Comparison of ENCODE assay signal across 1 cellular context in the genomic region with DNA sequence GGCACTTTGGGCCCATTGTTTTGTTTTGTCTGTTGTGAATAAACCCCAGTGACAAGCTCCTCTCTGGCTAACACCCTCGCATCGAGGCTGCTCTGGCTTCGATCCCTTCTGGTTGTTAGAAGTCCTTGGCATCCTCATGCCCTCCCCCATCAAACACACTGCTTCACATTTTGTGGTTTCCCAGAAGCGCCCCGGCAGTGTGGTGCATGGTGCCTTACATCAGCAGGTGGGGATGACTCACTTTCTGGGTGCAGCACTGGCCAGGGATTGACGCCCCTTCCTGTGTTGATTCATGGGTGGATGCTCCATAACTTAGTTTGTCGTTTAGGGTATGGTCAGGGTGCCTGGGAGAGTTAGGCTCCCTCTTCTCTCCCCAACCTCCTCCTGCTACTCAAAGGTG.
TF ChIP-seq lines count a peak whose summit lies in the region.

No MANE protein-coding gene starts in this region.

TF ChIP-seq in GM12878, 131 proteins besides CTCF, POLR2A, EP300 and RAD21 (continued from another document):
- TF ChIP-seq, protein P1, sequence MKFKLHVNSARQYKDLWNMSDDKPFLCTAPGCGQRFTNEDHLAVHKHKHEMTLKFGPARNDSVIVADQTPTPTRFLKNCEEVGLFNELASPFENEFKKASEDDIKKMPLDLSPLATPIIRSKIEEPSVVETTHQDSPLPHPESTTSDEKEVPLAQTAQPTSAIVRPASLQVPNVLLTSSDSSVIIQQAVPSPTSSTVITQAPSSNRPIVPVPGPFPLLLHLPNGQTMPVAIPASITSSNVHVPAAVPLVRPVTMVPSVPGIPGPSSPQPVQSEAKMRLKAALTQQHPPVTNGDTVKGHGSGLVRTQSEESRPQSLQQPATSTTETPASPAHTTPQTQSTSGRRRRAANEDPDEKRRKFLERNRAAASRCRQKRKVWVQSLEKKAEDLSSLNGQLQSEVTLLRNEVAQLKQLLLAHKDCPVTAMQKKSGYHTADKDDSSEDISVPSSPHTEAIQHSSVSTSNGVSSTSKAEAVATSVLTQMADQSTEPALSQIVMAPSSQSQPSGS (IDR thresholded peaks at IDR 0.05; ENCODE audit: low read length): no peak
- TF ChIP-seq DPF2 (IDR thresholded peaks at IDR 0.05): no peak
- no peak for TF ChIP-seq TAF1 (IDR thresholded peaks at IDR 0.05; ENCODE audit: borderline replicate concordance, low read depth, low read length)
- TF ChIP-seq, protein P2, sequence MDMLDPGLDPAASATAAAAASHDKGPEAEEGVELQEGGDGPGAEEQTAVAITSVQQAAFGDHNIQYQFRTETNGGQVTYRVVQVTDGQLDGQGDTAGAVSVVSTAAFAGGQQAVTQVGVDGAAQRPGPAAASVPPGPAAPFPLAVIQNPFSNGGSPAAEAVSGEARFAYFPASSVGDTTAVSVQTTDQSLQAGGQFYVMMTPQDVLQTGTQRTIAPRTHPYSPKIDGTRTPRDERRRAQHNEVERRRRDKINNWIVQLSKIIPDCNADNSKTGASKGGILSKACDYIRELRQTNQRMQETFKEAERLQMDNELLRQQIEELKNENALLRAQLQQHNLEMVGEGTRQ (IDR thresholded peaks at IDR 0.05; ENCODE audit: borderline replicate concordance, low read depth, low read length): no peak
- no peak for TF ChIP-seq CHD1 (IDR thresholded peaks at IDR 0.05; ENCODE audit: low read depth, low read length)
- TF ChIP-seq ZSCAN29 (IDR thresholded peaks at IDR 0.05): no peak
- TF ChIP-seq BRCA1 (IDR thresholded peaks at IDR 0.05; ENCODE audit: low read depth, low read length): no peak
- TF ChIP-seq, protein P3, sequence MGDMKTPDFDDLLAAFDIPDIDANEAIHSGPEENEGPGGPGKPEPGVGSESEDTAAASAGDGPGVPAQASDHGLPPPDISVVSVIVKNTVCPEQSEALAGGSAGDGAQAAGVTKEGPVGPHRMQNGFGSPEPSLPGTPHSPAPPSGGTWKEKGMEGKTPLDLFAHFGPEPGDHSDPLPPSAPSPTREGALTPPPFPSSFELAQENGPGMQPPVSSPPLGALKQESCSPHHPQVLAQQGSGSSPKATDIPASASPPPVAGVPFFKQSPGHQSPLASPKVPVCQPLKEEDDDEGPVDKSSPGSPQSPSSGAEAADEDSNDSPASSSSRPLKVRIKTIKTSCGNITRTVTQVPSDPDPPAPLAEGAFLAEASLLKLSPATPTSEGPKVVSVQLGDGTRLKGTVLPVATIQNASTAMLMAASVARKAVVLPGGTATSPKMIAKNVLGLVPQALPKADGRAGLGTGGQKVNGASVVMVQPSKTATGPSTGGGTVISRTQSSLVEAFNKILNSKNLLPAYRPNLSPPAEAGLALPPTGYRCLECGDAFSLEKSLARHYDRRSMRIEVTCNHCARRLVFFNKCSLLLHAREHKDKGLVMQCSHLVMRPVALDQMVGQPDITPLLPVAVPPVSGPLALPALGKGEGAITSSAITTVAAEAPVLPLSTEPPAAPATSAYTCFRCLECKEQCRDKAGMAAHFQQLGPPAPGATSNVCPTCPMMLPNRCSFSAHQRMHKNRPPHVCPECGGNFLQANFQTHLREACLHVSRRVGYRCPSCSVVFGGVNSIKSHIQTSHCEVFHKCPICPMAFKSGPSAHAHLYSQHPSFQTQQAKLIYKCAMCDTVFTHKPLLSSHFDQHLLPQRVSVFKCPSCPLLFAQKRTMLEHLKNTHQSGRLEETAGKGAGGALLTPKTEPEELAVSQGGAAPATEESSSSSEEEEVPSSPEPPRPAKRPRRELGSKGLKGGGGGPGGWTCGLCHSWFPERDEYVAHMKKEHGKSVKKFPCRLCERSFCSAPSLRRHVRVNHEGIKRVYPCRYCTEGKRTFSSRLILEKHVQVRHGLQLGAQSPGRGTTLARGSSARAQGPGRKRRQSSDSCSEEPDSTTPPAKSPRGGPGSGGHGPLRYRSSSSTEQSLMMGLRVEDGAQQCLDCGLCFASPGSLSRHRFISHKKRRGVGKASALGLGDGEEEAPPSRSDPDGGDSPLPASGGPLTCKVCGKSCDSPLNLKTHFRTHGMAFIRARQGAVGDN (IDR thresholded peaks at IDR 0.05): no peak
- TF ChIP-seq ASH2L (IDR thresholded peaks at IDR 0.05; ENCODE audit: borderline replicate concordance, low read depth): no peak
- no peak for TF ChIP-seq ZNF207 (IDR thresholded peaks at IDR 0.05; ENCODE audit: borderline replicate concordance)
- TF ChIP-seq SUZ12 (IDR thresholded peaks at IDR 0.05; ENCODE audit: unreplicated experiment): no peak
